ENCODE assay signal across 8 cellular contexts in genomic region chr4:4334798-4335520, GRCh38. TPM values are rescaled to one million over a fixed set of nuclear protein-coding genes. Genes with fewer than 3 reads are reported as not detected.
DNase-seq lines count a peak whose midpoint lies in the region; TF ChIP-seq lines count a peak whose summit lies in the region.

No MANE protein-coding gene starts in this region.

- no peaks in the 10 kb centered on the region for H3K9me2 ChIP-seq in SK-N-SH

- H3K4me1 ChIP-seq in SK-N-SH (ENCODE audit: control insufficient read depth in 1 of 2, insufficient read depth in 2 of 2, low read depth in 1 of 2, low read length in 1 of 2), result no peaks in the 10 kb centered on the region; a peak in 1 of 4 replicates
- peaks cover 10% of the 10 kb centered on the region for H3K4me1 ChIP-seq in left ventricle myocardium inferior
- no peaks in the 10 kb centered on the region for H3K4me1 ChIP-seq in sigmoid colon

- no peak for TF ChIP-seq POLR2A in sigmoid colon (IDR thresholded peaks at IDR 0.05)

- H3K9ac ChIP-seq in SK-N-SH, result no peak overlapping the region

- H3K27me3 ChIP-seq in SK-N-SH (ENCODE audit: insufficient read depth) (no peaks in the 10 kb centered on the region; the same call in 1 of the 2 replicates), left ventricle myocardium inferior (ENCODE audit: low read depth) (peaks cover 13% of the 10 kb centered on the region), sigmoid colon (no peaks in the 10 kb centered on the region)

- no peak overlapping the region for H3K4me3 Mint-ChIP-seq in activated naive CD4-positive, alpha-beta T cell treated with anti-CD3 and anti-CD28 coated beads, Interleukin-2, amount 10 ng/mL, durations not matched to agents 7 days and 5 days

- no peaks in the 10 kb centered on the region for H3K9me3 Mint-ChIP-seq in activated naive CD4-positive, alpha-beta T cell treated with anti-CD3 and anti-CD28 coated beads, Interleukin-2, amount 10 ng/mL, durations not matched to agents 7 days and 5 days

- CTCF ChIA-PET in SK-N-SH (lab: Yijun Ruan, JAX), result interaction anchor here (0.7 to 5.9 kb wide), 19 partner anchors 7 to 152 kb away, joined by 3 to 43 read pairs (median 4); no protein-coding TSS in a partner anchor
- CTCF ChIA-PET in activated naive CD4-positive, alpha-beta T cell treated with anti-CD3 and anti-CD28 coated beads, Interleukin-2, amount 10 ng/mL, durations not matched to agents 7 days and 5 days (lab: Charles Lee), result interaction anchor here (1.1 to 6.0 kb wide), 5 partner anchors 45 to 86 kb away, joined by 3 to 39 read pairs (median 12); partner anchors contain the start of genes LYAR and ZBTB49

- H3F3A ChIP-seq in SK-N-SH (replicated peaks; ENCODE audit: insufficient read depth), result no peaks in the 10 kb centered on the region

- H3K27me3 Mint-ChIP-seq in activated naive CD4-positive, alpha-beta T cell treated with anti-CD3 and anti-CD28 coated beads, Interleukin-2, amount 10 ng/mL, durations not matched to agents 7 days and 5 days, result peaks cover 12% of the 10 kb centered on the region

- POLR2A ChIA-PET in SK-N-SH (lab: Yijun Ruan, JAX), result no interaction called here

- H3K4me1 Mint-ChIP-seq in activated naive CD4-positive, alpha-beta T cell treated with anti-CD3 and anti-CD28 coated beads, Interleukin-2, amount 10 ng/mL, durations not matched to agents 7 days and 5 days, result no peaks in the 10 kb centered on the region

- H4K20me1 ChIP-seq in SK-N-SH (ENCODE audit: insufficient read depth), result no peaks in the 10 kb centered on the region

- no peak overlapping the region for H3K27ac Mint-ChIP-seq in activated naive CD4-positive, alpha-beta T cell treated with anti-CD3 and anti-CD28 coated beads, Interleukin-2, amount 10 ng/mL, durations not matched to agents 7 days and 5 days

- no peak overlapping the region for H3K4me2 ChIP-seq in SK-N-SH

- WGBS in SK-N-SH (ENCODE audit: low lambda C conversion rate), result 46% methylated on average over 20 of the region's 21 CpGs
- 43 to 53% methylated on average over 21 of the region's 21 CpGs for WGBS in sigmoid colon, 2 donors

- DNase-seq in GM19240 (ENCODE audit: insufficient read length, low spot score) (peak; percentile 57), HuH-7.5 (ENCODE audit: low spot score) (peak; percentile 53), SK-N-SH (peak; percentile 66), left ventricle myocardium inferior (peak; percentile 41), sigmoid colon (peak; percentile 32), NCI-H446 treated with DMSO at 0.1 percent for 48 hours (lab: John Stamatoyannopoulos, UW) (no peak)
- peak; percentile 82 for DNase-seq in activated naive CD4-positive, alpha-beta T cell treated with anti-CD3 and anti-CD28 coated beads, Interleukin-2, amount 10 ng/mL, durations not matched to agents 7 days and 5 days

- no peaks in the 10 kb centered on the region for H3K9me3 ChIP-seq in SK-N-SH
- H3K9me3 ChIP-seq in left ventricle myocardium inferior (replicated peaks), result peaks cover 6% of the 10 kb centered on the region
- no peaks in the 10 kb centered on the region for H3K9me3 ChIP-seq in sigmoid colon

- H3K36me3 ChIP-seq in SK-N-SH (replicated peaks in 1 of 2; ENCODE audit: control insufficient read depth in 1 of 2, insufficient read depth in 2 of 2, low read length in 1 of 2) (no peaks in the 10 kb centered on the region), left ventricle myocardium inferior (no peaks in the 10 kb centered on the region), sigmoid colon (no peaks in the 10 kb centered on the region)

- TF ChIP-seq EP300 in SK-N-SH (IDR thresholded peaks at IDR 0.05; ENCODE audit: borderline replicate concordance in 1 of 2, low read depth in 1 of 2, low read length in 1 of 2) (no peak), sigmoid colon (IDR thresholded peaks at IDR 0.05) (no peak)

- H3K27ac ChIP-seq in C4-2B (no peak overlapping the region), SK-N-SH (ENCODE audit: low read depth in 2 of 2, low read length in 1 of 2) (no peak overlapping the region), left ventricle myocardium inferior (replicated peaks) (no peak overlapping the region), sigmoid colon (no peak overlapping the region)

- H3K79me2 ChIP-seq in SK-N-SH (ENCODE audit: insufficient read depth), result no peaks in the 10 kb centered on the region

- no peak overlapping the region for H2AFZ ChIP-seq in SK-N-SH (ENCODE audit: low read depth)

- H3K4me3 ChIP-seq in SK-N-SH (ENCODE audit: low read depth in 2 of 2, low read length in 1 of 2) (no peak overlapping the region), left ventricle myocardium inferior (no peak overlapping the region), sigmoid colon (no peak overlapping the region)

- intact Hi-C loops in left ventricle myocardium inferior (cut with micrococcal nuclease), result loop anchor here (5.0 kb wide), 1 partner anchor 83 kb away; no protein-coding TSS in a partner anchor
- intact Hi-C loops in sigmoid colon (cut with DNase I), result loop anchor here (5.0 kb wide), 1 partner anchor 83 kb away; no protein-coding TSS in a partner anchor

- TF ChIP-seq RAD21 in SK-N-SH (IDR thresholded peaks at IDR 0.05; ENCODE audit: low read length), result peak; percentile 77

- TF ChIP-seq CTCF in C4-2B (conservative IDR thresholded peaks at IDR 0.05) (peak; percentile 80), SK-N-SH (IDR thresholded peaks at IDR 0.05) (peak; percentile 65), left ventricle myocardium inferior (IDR thresholded peaks at IDR 0.05; ENCODE audit: borderline replicate concordance) (peak; percentile 80), sigmoid colon (IDR thresholded peaks at IDR 0.05) (peak; percentile 14 to 56 (median 40))

- H3K36me3 Mint-ChIP-seq in activated naive CD4-positive, alpha-beta T cell treated with anti-CD3 and anti-CD28 coated beads, Interleukin-2, amount 10 ng/mL, durations not matched to agents 7 days and 5 days, result no peaks in the 10 kb centered on the region

TF ChIP-seq in SK-N-SH, 30 proteins besides CTCF, POLR2A, EP300 and RAD21:
- TF ChIP-seq CHD2 (IDR thresholded peaks at IDR 0.05; ENCODE audit: low read length, partially characterized antibody), result peak; percentile 79
- TF ChIP-seq, protein P1, sequence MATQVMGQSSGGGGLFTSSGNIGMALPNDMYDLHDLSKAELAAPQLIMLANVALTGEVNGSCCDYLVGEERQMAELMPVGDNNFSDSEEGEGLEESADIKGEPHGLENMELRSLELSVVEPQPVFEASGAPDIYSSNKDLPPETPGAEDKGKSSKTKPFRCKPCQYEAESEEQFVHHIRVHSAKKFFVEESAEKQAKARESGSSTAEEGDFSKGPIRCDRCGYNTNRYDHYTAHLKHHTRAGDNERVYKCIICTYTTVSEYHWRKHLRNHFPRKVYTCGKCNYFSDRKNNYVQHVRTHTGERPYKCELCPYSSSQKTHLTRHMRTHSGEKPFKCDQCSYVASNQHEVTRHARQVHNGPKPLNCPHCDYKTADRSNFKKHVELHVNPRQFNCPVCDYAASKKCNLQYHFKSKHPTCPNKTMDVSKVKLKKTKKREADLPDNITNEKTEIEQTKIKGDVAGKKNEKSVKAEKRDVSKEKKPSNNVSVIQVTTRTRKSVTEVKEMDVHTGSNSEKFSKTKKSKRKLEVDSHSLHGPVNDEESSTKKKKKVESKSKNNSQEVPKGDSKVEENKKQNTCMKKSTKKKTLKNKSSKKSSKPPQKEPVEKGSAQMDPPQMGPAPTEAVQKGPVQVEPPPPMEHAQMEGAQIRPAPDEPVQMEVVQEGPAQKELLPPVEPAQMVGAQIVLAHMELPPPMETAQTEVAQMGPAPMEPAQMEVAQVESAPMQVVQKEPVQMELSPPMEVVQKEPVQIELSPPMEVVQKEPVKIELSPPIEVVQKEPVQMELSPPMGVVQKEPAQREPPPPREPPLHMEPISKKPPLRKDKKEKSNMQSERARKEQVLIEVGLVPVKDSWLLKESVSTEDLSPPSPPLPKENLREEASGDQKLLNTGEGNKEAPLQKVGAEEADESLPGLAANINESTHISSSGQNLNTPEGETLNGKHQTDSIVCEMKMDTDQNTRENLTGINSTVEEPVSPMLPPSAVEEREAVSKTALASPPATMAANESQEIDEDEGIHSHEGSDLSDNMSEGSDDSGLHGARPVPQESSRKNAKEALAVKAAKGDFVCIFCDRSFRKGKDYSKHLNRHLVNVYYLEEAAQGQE (IDR thresholded peaks at IDR 0.05; ENCODE audit: low read depth, low read length), result no peak
- TF ChIP-seq, protein P2, sequence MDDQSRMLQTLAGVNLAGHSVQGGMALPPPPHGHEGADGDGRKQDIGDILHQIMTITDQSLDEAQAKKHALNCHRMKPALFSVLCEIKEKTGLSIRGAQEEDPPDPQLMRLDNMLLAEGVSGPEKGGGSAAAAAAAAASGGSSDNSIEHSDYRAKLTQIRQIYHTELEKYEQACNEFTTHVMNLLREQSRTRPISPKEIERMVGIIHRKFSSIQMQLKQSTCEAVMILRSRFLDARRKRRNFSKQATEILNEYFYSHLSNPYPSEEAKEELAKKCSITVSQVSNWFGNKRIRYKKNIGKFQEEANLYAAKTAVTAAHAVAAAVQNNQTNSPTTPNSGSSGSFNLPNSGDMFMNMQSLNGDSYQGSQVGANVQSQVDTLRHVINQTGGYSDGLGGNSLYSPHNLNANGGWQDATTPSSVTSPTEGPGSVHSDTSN (IDR thresholded peaks at IDR 0.05), result no peak
- no peak for TF ChIP-seq POLR2AphosphoS5 (IDR thresholded peaks at IDR 0.05; ENCODE audit: low read depth, low read length)
- TF ChIP-seq SMC3 (IDR thresholded peaks at IDR 0.05; ENCODE audit: low read depth, low read length), result peak; percentile 61

RNA-seq across cellular contexts. Expression of gene ZBTB49, which starts 44.9 kb away (rescaled TPM):
- polyA plus RNA-seq in SK-N-SH (2012; rRNA removed) (3.1 and 3.7 TPM in 2 replicates), sigmoid colon (1 to 10 TPM in 2 of 3 donors, under 1 TPM in 1; 0.69 to 2.8 (median 1.2) TPM)
- 2.8 and 3.6 TPM in 2 replicates for polyA plus RNA-seq in SK-N-SH (2012; cell fraction: cytosol; rRNA removed)
- 10.8 and 11.8 TPM in 2 replicates for polyA plus RNA-seq in SK-N-SH (2012; cell fraction: nucleus; rRNA removed)
- total RNA-seq in left ventricle myocardium inferior (1.9 TPM), sigmoid colon (1 to 10 TPM; 4.1 to 6.2 (median 4.6) TPM)

RNA-seq across cellular contexts. Expression of gene LYAR, which starts 45.0 kb away (rescaled TPM):
- polyA plus RNA-seq in SK-N-SH (2012; rRNA removed) (9.2 and 11.2 TPM in 2 replicates), sigmoid colon (10 to 100 TPM in 1 of 3 donors, 1 to 10 TPM in 2; 3.6 to 19.9 (median 9.0) TPM)
- 14.6 and 22.8 TPM in 2 replicates for polyA plus RNA-seq in SK-N-SH (2012; cell fraction: cytosol; rRNA removed)
- polyA plus RNA-seq in SK-N-SH (2012; cell fraction: nucleus; rRNA removed), result 3.8 and 6.4 TPM in 2 replicates
- total RNA-seq in left ventricle myocardium inferior (12.5 TPM), sigmoid colon (10 to 100 TPM; 11.4 to 18.2 (median 14.8) TPM)

RNA-seq across cellular contexts. Expression of gene NSG1, which starts 51.9 kb away (rescaled TPM):
- polyA plus RNA-seq in SK-N-SH (2012; rRNA removed), result 10.4 and 11.4 TPM in 2 replicates
- polyA plus RNA-seq in SK-N-SH (2012; cell fraction: cytosol; rRNA removed), result 9.9 and 12.2 TPM in 2 replicates
- 6.8 and 10.9 TPM in 2 replicates for polyA plus RNA-seq in SK-N-SH (2012; cell fraction: nucleus; rRNA removed)
- 14.3 TPM for total RNA-seq in left ventricle myocardium inferior
- 1 to 10 TPM; 2.3 to 9.6 (median 5.6) TPM for total RNA-seq in sigmoid colon
- 1 to 10 TPM; 1.4 to 3.8 (median 1.8) TPM for polyA plus RNA-seq in sigmoid colon
